ENCODE assay signal across 8 cellular contexts in the genomic region with DNA sequence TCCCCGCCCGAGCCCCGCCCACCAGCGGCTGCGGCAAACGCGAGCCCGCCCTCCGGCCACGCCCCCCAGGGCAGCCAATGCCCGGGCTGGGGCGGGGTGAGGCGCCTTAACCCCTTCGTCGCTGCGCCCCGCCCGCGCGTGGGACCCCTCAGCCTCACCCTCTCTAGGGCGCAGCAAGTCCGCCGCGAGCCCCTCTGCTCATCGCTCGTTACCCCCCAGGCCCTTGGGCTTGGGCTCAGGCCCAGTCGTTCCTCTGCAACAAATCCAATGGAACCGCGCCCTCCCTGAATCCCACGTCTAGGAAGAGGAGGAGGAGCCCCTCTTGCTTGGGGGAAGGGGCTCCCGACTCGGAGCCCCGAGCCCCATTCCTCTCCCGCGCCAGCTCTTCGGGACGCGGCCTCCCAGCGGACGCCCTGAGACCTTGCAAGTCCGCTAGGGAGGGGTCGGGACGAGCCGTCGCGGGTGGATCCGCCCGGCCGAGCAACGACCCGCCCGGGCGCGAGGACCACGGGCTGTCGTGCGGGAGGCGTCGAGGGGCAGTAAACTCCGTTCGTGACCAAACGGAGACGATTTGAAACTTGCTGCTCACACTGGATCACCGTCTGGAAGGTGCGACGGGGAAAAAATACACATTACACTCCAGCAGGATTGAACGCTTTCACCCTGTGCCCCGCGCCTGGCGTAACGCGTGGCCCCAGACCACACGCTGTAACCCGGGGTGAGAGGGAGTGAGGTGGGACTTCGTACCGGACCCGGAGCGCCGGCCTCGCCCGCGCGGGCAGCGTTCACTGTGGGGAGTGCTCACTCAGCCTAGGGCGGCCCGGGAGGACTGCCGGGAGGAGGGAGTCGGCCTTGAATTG. TPM values are rescaled to one million over a fixed set of nuclear protein-coding genes. Genes with fewer than 3 reads are reported as not detected.
DNase-seq lines count a peak whose midpoint lies in the region; ATAC-seq and TF ChIP-seq lines count a peak whose summit lies in the region.

No MANE protein-coding gene starts in this region.

- CTCF ChIA-PET in naive thymus-derived CD4-positive, alpha-beta T cell (lab: Charles Lee) = interaction anchor here (0.5 to 2.1 kb wide), 2 partner anchors 14 to 273 kb away, joined by 3 to 8 read pairs; partner anchors contain the start of genes FASTKD5 and UBOX5

- no peaks in the 10 kb centered on the region for H3K9me3 Mint-ChIP-seq in naive thymus-derived CD4-positive, alpha-beta T cell
- H3K9me3 Mint-ChIP-seq in stimulated activated memory B cell treated with anti-CD40 and anti-IgM and Interleukin-4, amounts not matched to agents 10 μg/mL and 1 μg/mL and 100 μg/mL, for 72 hours = no peaks in the 10 kb centered on the region

- peak; percentile 81 for ATAC-seq in GM21515 (IDR thresholded peaks at IDR 0.05; ENCODE audit: unreplicated experiment)
- ATAC-seq in naive thymus-derived CD4-positive, alpha-beta T cell = peak; percentile 94
- ATAC-seq in stimulated activated memory B cell treated with anti-CD40 and anti-IgM and Interleukin-4, amounts not matched to agents 10 μg/mL and 1 μg/mL and 100 μg/mL, for 72 hours = peak; percentile 96

- DNase-seq in Caki2 (ENCODE audit: low read depth) (peak; percentile 72), HuH-7 (ENCODE audit: low spot score) (peak; percentile 97), Peyer's patch (peak; percentile 86 to 95 (median 94)), fibroblast of lung (ENCODE audit: low read depth in 2 of 2) (peak; percentile 67 to 68)
- peak; percentile 85 to 86 for DNase-seq in activated T-helper 1 cell treated with anti-CD3 and anti-CD28 coated beads, Interleukin-2, amount 50 U/mL, for 16 hours (ENCODE audit: low read depth in 1 of 2, low spot score in 1 of 2)
- DNase-seq in naive thymus-derived CD4-positive, alpha-beta T cell = peak; percentile 81 to 95 (median 92)

- in situ Hi-C loops in Caki2 (cut with HindIII; ENCODE audit: low pct_unique_long_range_greater_than_20kb, low sequenced_read_pairs) = no loop called here

- H2AFZ ChIP-seq in fibroblast of lung (ENCODE audit: low read length) = peak overlapping the region; percentile 93

- intact Hi-C loops in naive thymus-derived CD4-positive, alpha-beta T cell (cut with micrococcal nuclease) = loop anchor here (1.0 to 5.0 kb wide), 8 partner anchors 15 to 702 kb away; partner anchors contain the start of genes DDRGK1 (in 2 of the 2), FASTKD5 (in 1 of the 2), ITPA (in 1 of the 2) and OXT (in 1 of the 2)

- H3K4me1 ChIP-seq in Peyer's patch = peaks cover 0 to 9% (median 4%) of the 10 kb centered on the region in 4 donors
- peaks cover 3% of the 10 kb centered on the region for H3K4me1 ChIP-seq in fibroblast of lung (ENCODE audit: control insufficient read depth, extremely low read depth, insufficient read depth, low read length)
- H3K4me1 ChIP-seq in naive thymus-derived CD4-positive, alpha-beta T cell (ENCODE audit: control insufficient read depth in 2 of 2, insufficient read depth in 2 of 2, low read length in 2 of 2) = peaks cover 4 to 14% of the 10 kb centered on the region in 2 donors

- H3K4me3 ChIP-seq in Peyer's patch (peak overlapping the region; percentile 84 to 95 (median 86)), fibroblast of lung (replicated peaks in 1 of 4; ENCODE audit: control extremely low read depth in 1 of 4, insufficient read depth in 1 of 4, low read depth in 3 of 4, low read length in 4 of 4) (peak overlapping the region; percentile 75 to 87 (median 83))
- peak overlapping the region; percentile 87 for H3K4me3 ChIP-seq in naive thymus-derived CD4-positive, alpha-beta T cell (ENCODE audit: low read length)

- peak overlapping the region; percentile 82 for H3K9ac ChIP-seq in fibroblast of lung (ENCODE audit: insufficient read depth, low read length)

- POLR2A ChIA-PET in naive thymus-derived CD4-positive, alpha-beta T cell (lab: Charles Lee) = interaction anchor here (0.5 to 7.5 kb wide), 5 partner anchors 14 to 716 kb away, joined by 3 to 72 read pairs (median 4); partner anchors contain the start of genes FASTKD5, ITPA and UBOX5

- H3K27ac ChIP-seq in Peyer's patch = peak overlapping the region; percentile 63 to 86 (median 84)
- H3K27ac ChIP-seq in fibroblast of lung (ENCODE audit: insufficient read depth, low read length) = peak overlapping the region; percentile 50
- H3K27ac ChIP-seq in naive thymus-derived CD4-positive, alpha-beta T cell (ENCODE audit: low read depth, low read length) = peak overlapping the region; percentile 100

- H4K20me1 ChIP-seq in fibroblast of lung (ENCODE audit: control insufficient read depth, extremely low read depth, insufficient read depth, low read length) = no peaks in the 10 kb centered on the region

- peaks cover 15 to 34% (median 23%) of the 10 kb centered on the region in 7 donors for H3K4me1 Mint-ChIP-seq in naive thymus-derived CD4-positive, alpha-beta T cell
- peaks cover 24% of the 10 kb centered on the region for H3K4me1 Mint-ChIP-seq in stimulated activated memory B cell treated with anti-CD40 and anti-IgM and Interleukin-4, amounts not matched to agents 10 μg/mL and 1 μg/mL and 100 μg/mL, for 72 hours

- TF ChIP-seq POLR2A in Peyer's patch (IDR thresholded peaks at IDR 0.05) = peak; percentile 38 to 46

- no peaks in the 10 kb centered on the region for H3K27me3 ChIP-seq in Peyer's patch
- H3K27me3 ChIP-seq in fibroblast of lung (ENCODE audit: control insufficient read depth, insufficient read depth, low read length) = peaks cover 11% of the 10 kb centered on the region
- peaks cover 0 to 5% of the 10 kb centered on the region in 2 donors for H3K27me3 ChIP-seq in naive thymus-derived CD4-positive, alpha-beta T cell (ENCODE audit: control insufficient read depth in 2 of 2, insufficient read depth in 2 of 2, low read length in 2 of 2)

- H3K27me3 Mint-ChIP-seq in naive thymus-derived CD4-positive, alpha-beta T cell = peaks cover 0 to 63% (median 16%) of the 10 kb centered on the region in 5 donors
- H3K27me3 Mint-ChIP-seq in stimulated activated memory B cell treated with anti-CD40 and anti-IgM and Interleukin-4, amounts not matched to agents 10 μg/mL and 1 μg/mL and 100 μg/mL, for 72 hours = peaks cover 60% of the 10 kb centered on the region

- no peaks in the 10 kb centered on the region for H3K79me2 ChIP-seq in fibroblast of lung (ENCODE audit: control insufficient read depth, insufficient read depth, low read length)

- peaks cover 0 to 4% (median 0%) of the 10 kb centered on the region in 5 donors for H3K36me3 Mint-ChIP-seq in naive thymus-derived CD4-positive, alpha-beta T cell
- H3K36me3 Mint-ChIP-seq in stimulated activated memory B cell treated with anti-CD40 and anti-IgM and Interleukin-4, amounts not matched to agents 10 μg/mL and 1 μg/mL and 100 μg/mL, for 72 hours = no peaks in the 10 kb centered on the region

- H3K4me2 ChIP-seq in fibroblast of lung (ENCODE audit: extremely low read depth, insufficient read depth, low read length) = peak overlapping the region; percentile 93

- H3K36me3 ChIP-seq in Peyer's patch (no peaks in the 10 kb centered on the region), fibroblast of lung (ENCODE audit: control insufficient read depth, insufficient read depth, low read length) (no peaks in the 10 kb centered on the region)
- no peaks in the 10 kb centered on the region for H3K36me3 ChIP-seq in naive thymus-derived CD4-positive, alpha-beta T cell (ENCODE audit: control insufficient read depth in 2 of 3, insufficient read depth in 3 of 3, low read length in 3 of 3)

- H3K27ac Mint-ChIP-seq in naive thymus-derived CD4-positive, alpha-beta T cell = peak overlapping the region; percentile 3 to 86 (median 51)
- no peak overlapping the region for H3K27ac Mint-ChIP-seq in stimulated activated memory B cell treated with anti-CD40 and anti-IgM and Interleukin-4, amounts not matched to agents 10 μg/mL and 1 μg/mL and 100 μg/mL, for 72 hours

- TF ChIP-seq CTCF in Peyer's patch (IDR thresholded peaks at IDR 0.05) (peak in 4 of 6 experiments; percentile 8 to 46 (median 38)), fibroblast of lung (conservative IDR thresholded peaks at IDR 0.05 in 1 of 2, IDR thresholded peaks at IDR 0.05 in 1 of 2; ENCODE audit: low read depth in 1 of 2, low read length in 2 of 2) (peak in 1 of 2 donors; percentile 13)

- H3K9me3 ChIP-seq in Peyer's patch = no peaks in the 10 kb centered on the region
- H3K9me3 ChIP-seq in fibroblast of lung (ENCODE audit: control insufficient read depth, insufficient read depth, low read depth, low read length) = no peaks in the 10 kb centered on the region
- no peaks in the 10 kb centered on the region for H3K9me3 ChIP-seq in naive thymus-derived CD4-positive, alpha-beta T cell (ENCODE audit: control insufficient read depth in 2 of 3, low read length in 3 of 3)

- H3K4me3 Mint-ChIP-seq in naive thymus-derived CD4-positive, alpha-beta T cell = peak overlapping the region; percentile 76 to 89 (median 86)
- H3K4me3 Mint-ChIP-seq in stimulated activated memory B cell treated with anti-CD40 and anti-IgM and Interleukin-4, amounts not matched to agents 10 μg/mL and 1 μg/mL and 100 μg/mL, for 72 hours = peak overlapping the region; percentile 90

RNA-seq across cellular contexts. Expression of gene LZTS3, which starts 0.5 kb away (rescaled TPM):
- 1.9 and 4.6 TPM in 2 replicates for total RNA-seq in Caki2 (2014; rRNA removed; shearing (Covaris generic); ENCODE audit: low replicate concordance)
- 10 to 100 TPM; 24.3 to 38.4 (median 33.8) TPM for total RNA-seq in Peyer's patch
- total RNA-seq in fibroblast of lung = 3.3 and 6.1 TPM in 2 replicates
- polyA plus RNA-seq in fibroblast of lung = 2.4 and 2.6 TPM in 2 replicates
- 3.0 and 3.5 TPM in 2 replicates for polyA plus RNA-seq in fibroblast of lung (2012)
- polyA minus RNA-seq in fibroblast of lung (ENCODE audit: low replicate concordance) = 7.4 and 7.5 TPM in 2 replicates
- total RNA-seq in naive thymus-derived CD4-positive, alpha-beta T cell = 10 to 100 TPM in 4 of 5 experiments, under 1 TPM in 1; 0.73 to 34.6 (median 22.0) TPM
- 1 to 10 TPM; 4.4 to 4.8 TPM for polyA plus RNA-seq in naive thymus-derived CD4-positive, alpha-beta T cell

RNA-seq across cellular contexts. Expression of gene FASTKD5, which starts 14.1 kb away (rescaled TPM):
- total RNA-seq in Caki2 (2014; rRNA removed; shearing (Covaris generic); ENCODE audit: low replicate concordance) = 6.4 and 7.1 TPM in 2 replicates
- total RNA-seq in Peyer's patch (10 to 100 TPM; 19.0 to 24.3 (median 24.2) TPM), fibroblast of lung (9.6 and 10.8 TPM in 2 replicates)
- polyA plus RNA-seq in fibroblast of lung = 11.9 and 12.8 TPM in 2 replicates
- polyA plus RNA-seq in fibroblast of lung (2012) = 7.8 and 8.6 TPM in 2 replicates
- polyA minus RNA-seq in fibroblast of lung (ENCODE audit: low replicate concordance) = 5.7 and 10.0 TPM in 2 replicates
- total RNA-seq in naive thymus-derived CD4-positive, alpha-beta T cell = 10 to 100 TPM; 24.5 to 41.9 (median 30.6) TPM
- 10 to 100 TPM; 21.2 to 26.3 TPM for polyA plus RNA-seq in naive thymus-derived CD4-positive, alpha-beta T cell

RNA-seq across cellular contexts. Expression of gene UBOX5, which starts 14.1 kb away (rescaled TPM):
- total RNA-seq in Caki2 (2014; rRNA removed; shearing (Covaris generic); ENCODE audit: low replicate concordance) = 3.6 and 6.3 TPM in 2 replicates
- 10 to 100 TPM in 1 of 4 donors, 1 to 10 TPM in 3; 5.0 to 17.7 (median 7.1) TPM for total RNA-seq in Peyer's patch
- 2.1 and 3.3 TPM in 2 replicates for total RNA-seq in fibroblast of lung
- polyA plus RNA-seq in fibroblast of lung = 3.6 and 3.9 TPM in 2 replicates
- polyA plus RNA-seq in fibroblast of lung (2012) = 3.8 and 4.1 TPM in 2 replicates
- polyA minus RNA-seq in fibroblast of lung (ENCODE audit: low replicate concordance) = 10.1 and 13.1 TPM in 2 replicates
- 10 to 100 TPM in 2 of 5 experiments, 1 to 10 TPM in 3; 8.3 to 13.8 (median 9.5) TPM for total RNA-seq in naive thymus-derived CD4-positive, alpha-beta T cell
- polyA plus RNA-seq in naive thymus-derived CD4-positive, alpha-beta T cell = 1 to 10 TPM; 5.8 to 8.7 TPM

RNA-seq across cellular contexts. Expression of gene DDRGK1, which starts 30.7 kb away (rescaled TPM):
- 51.5 and 57.1 TPM in 2 replicates for total RNA-seq in Caki2 (2014; rRNA removed; shearing (Covaris generic); ENCODE audit: low replicate concordance)
- total RNA-seq in Peyer's patch (100 to 1,000 TPM in 2 of 4 donors, 10 to 100 TPM in 2; 72.9 to 111 (median 92.5) TPM), fibroblast of lung (32.9 and 35.5 TPM in 2 replicates)
- 37.5 and 42.4 TPM in 2 replicates for polyA plus RNA-seq in fibroblast of lung
- polyA plus RNA-seq in fibroblast of lung (2012) = 39.9 and 51.2 TPM in 2 replicates
- polyA minus RNA-seq in fibroblast of lung (ENCODE audit: low replicate concordance) = 9.5 and 15.7 TPM in 2 replicates
- 10 to 100 TPM; 39.4 to 60.3 (median 46.6) TPM for total RNA-seq in naive thymus-derived CD4-positive, alpha-beta T cell
- 10 to 100 TPM; 40.6 to 58.0 TPM for polyA plus RNA-seq in naive thymus-derived CD4-positive, alpha-beta T cell

RNA-seq across cellular contexts. Expression of gene ITPA, which starts 35.5 kb away (rescaled TPM):
- total RNA-seq in Caki2 (2014; rRNA removed; shearing (Covaris generic); ENCODE audit: low replicate concordance) = 103 and 121 TPM in 2 replicates
- 10 to 100 TPM; 35.7 to 76.7 (median 51.8) TPM for total RNA-seq in Peyer's patch
- 15.9 and 21.3 TPM in 2 replicates for total RNA-seq in fibroblast of lung
- polyA plus RNA-seq in fibroblast of lung = 32.2 and 37.8 TPM in 2 replicates
- 53.1 and 68.1 TPM in 2 replicates for polyA plus RNA-seq in fibroblast of lung (2012)
- polyA minus RNA-seq in fibroblast of lung (ENCODE audit: low replicate concordance) = 11.5 and 17.0 TPM in 2 replicates
- 10 to 100 TPM; 37.7 to 71.2 (median 43.5) TPM for total RNA-seq in naive thymus-derived CD4-positive, alpha-beta T cell
- 10 to 100 TPM; 50.1 to 62.3 TPM for polyA plus RNA-seq in naive thymus-derived CD4-positive, alpha-beta T cell

Comparison
In these comparisons a context has a peak if more than half of its experiments do, and no peak if none do; other contexts are left out.
1. Peak in every context shown above with its lines: DNase-seq, ATAC-seq, H3K4me3 ChIP-seq and H3K27ac ChIP-seq.
2. H3K27ac ChIP-seq: peak in every context shown above with its lines; median percentile 100 in naive thymus-derived CD4-positive, alpha-beta T cell; 84 in Peyer's patch; 50 in fibroblast of lung.